Comparison of ENCODE assay signal across 1 cellular context in genomic region chr19:23052349-23052748, GRCh38.
TF ChIP-seq lines count a peak whose summit lies in the region.

No MANE protein-coding gene starts in this region.

TF ChIP-seq in GM23338, 12 proteins besides CTCF, POLR2A, EP300 and RAD21 (continued from another document):
- TF ChIP-seq ZNF462 (CRISPR knock-in tag; IDR thresholded peaks at IDR 0.05) (no peak), ETS1 (IDR thresholded peaks at IDR 0.05) (no peak), NANOG (IDR thresholded peaks at IDR 0.05; ENCODE audit: borderline replicate concordance) (no peak), REST (IDR thresholded peaks at IDR 0.05; ENCODE audit: unreplicated experiment) (no peak), EZH2phosphoT487 (IDR thresholded peaks at IDR 0.05; ENCODE audit: unreplicated experiment) (no peak), CREB1 (CRISPR knock-in tag; IDR thresholded peaks at IDR 0.05; ENCODE audit: low read depth) (no peak)
